In genomic region chr19:14023404-14024235, GRCh38 we compare ENCODE assay signal across 6 cellular contexts.
DNase-seq lines count a peak whose midpoint lies in the region; TF ChIP-seq lines count a peak whose summit lies in the region.

No MANE protein-coding gene starts in this region.

- H3K27me3 ChIP-seq in neuron (ENCODE audit: insufficient read depth, low read length): peaks cover 4% of the 10 kb centered on the region

- peak; percentile 46 for DNase-seq in AG10803 (ENCODE audit: low read depth)
- DNase-seq in HuH-7 (ENCODE audit: low spot score): peak; percentile 80
- peak; percentile 40 for DNase-seq in astrocyte of the spinal cord (ENCODE audit: low read depth, low spot score)
- DNase-seq in NCI-H1417 treated with DMSO at 0.1 percent for 48 hours (lab: John Stamatoyannopoulos, UW): no peak
- no peak for DNase-seq in activated naive CD4-positive, alpha-beta T cell treated with anti-CD3 and anti-CD28 coated beads, Interleukin-2, amount 50 U/mL, for 16 hours

- H3K4me3 ChIP-seq in AG10803 (ENCODE audit: low read length): no peak overlapping the region
- H3K4me3 ChIP-seq in astrocyte of the spinal cord (ENCODE audit: low read depth, low read length): no peak overlapping the region
- no peak overlapping the region for H3K4me3 ChIP-seq in neuron (ENCODE audit: low read length)

- H3K36me3 ChIP-seq in neuron (ENCODE audit: insufficient read depth, low read length): no peaks in the 10 kb centered on the region

- H2AFZ ChIP-seq in neuron (ENCODE audit: low read depth, low read length): peak overlapping the region; percentile 64

- peaks cover 7% of the 10 kb centered on the region for H3K4me1 ChIP-seq in neuron (ENCODE audit: insufficient read depth, low read length)

- TF ChIP-seq CTCF in AG10803 (conservative IDR thresholded peaks at IDR 0.05; ENCODE audit: low read length) (peak; percentile 53), astrocyte of the spinal cord (IDR thresholded peaks at IDR 0.05; ENCODE audit: low read depth, low read length) (peak; percentile 64)

- in situ Hi-C loops in astrocyte of the spinal cord (cut with HindIII; ENCODE audit: low sequenced_read_pairs): no loop called here

- H3K9me3 ChIP-seq in neuron (ENCODE audit: low read length): no peaks in the 10 kb centered on the region

Comparison
In these comparisons a context has a peak if more than half of its experiments do, and no peak if none do; other contexts are left out.
1. DNase-seq: peak in AG10803 (single experiment), HuH-7 (single experiment) and astrocyte of the spinal cord (single experiment); none in NCI-H1417 treated with DMSO at 0.1 percent for 48 hours (single experiment) and activated naive CD4-positive, alpha-beta T cell treated with anti-CD3 and anti-CD28 coated beads, Interleukin-2, amount 50 U/mL, for 16 hours (single experiment).